In genomic region chr4:70993181-70994068, GRCh38 we compare ENCODE assay signal across 1 cellular context.
TF ChIP-seq lines count a peak whose summit lies in the region.

TSS of gene DCK (plus strand) at chr4:70993649. CDS start at chr4:70993836, 187 bp downstream.

TF ChIP-seq in HepG2, 621 proteins besides CTCF, POLR2A, EP300 and RAD21 (continued from another document and continues in another):
- TF ChIP-seq HNF1B (CRISPR knock-in tag; IDR thresholded peaks at IDR 0.05) (0 out of 2 replicates have a peak, but pooled peaks have one; percentile 30), ZNF7 (CRISPR knock-in tag; IDR thresholded peaks at IDR 0.05) (no peak), ZNF670 (CRISPR knock-in tag; IDR thresholded peaks at IDR 0.05; ENCODE audit: borderline replicate concordance) (0 out of 2 replicates have a peak, but pooled peaks have one; percentile 39), ZNF773 (CRISPR knock-in tag; IDR thresholded peaks at IDR 0.05; ENCODE audit: borderline replicate concordance) (no peak), U2AF2 (IDR thresholded peaks at IDR 0.05; ENCODE audit: low read depth, low read length) (no peak), MTF2 (CRISPR knock-in tag; IDR thresholded peaks at IDR 0.05; ENCODE audit: borderline replicate concordance) (0 out of 2 replicates have a peak, but pooled peaks have one; percentile 57), HCFC1 (IDR thresholded peaks at IDR 0.05; ENCODE audit: low read depth, low read length) (no peak), SCMH1 (CRISPR knock-in tag; IDR thresholded peaks at IDR 0.05; ENCODE audit: borderline replicate concordance) (no peak), BCL6 (CRISPR knock-in tag; IDR thresholded peaks at IDR 0.05) (0 out of 2 replicates have a peak, but pooled peaks have one; percentile 10), HNF4A (CRISPR knock-in tag; IDR thresholded peaks at IDR 0.05) (no peak; the same call in 1 of the 2 replicates), SALL2 (CRISPR knock-in tag; IDR thresholded peaks at IDR 0.05) (peak; percentile 26), KDM1A (CRISPR knock-in tag; IDR thresholded peaks at IDR 0.05) (no peak), IRX3 (CRISPR knock-in tag; IDR thresholded peaks at IDR 0.05; ENCODE audit: borderline replicate concordance, low read depth) (0 out of 2 replicates have a peak, but pooled peaks have one; percentile 9), SNAPC5 (CRISPR knock-in tag; IDR thresholded peaks at IDR 0.05; ENCODE audit: borderline replicate concordance) (peak; percentile 48; the same call in 1 of the 2 replicates), SALL1 (CRISPR knock-in tag; IDR thresholded peaks at IDR 0.05) (peak; percentile 66; the same call in 1 of the 2 replicates), SNAPC2 (CRISPR knock-in tag; IDR thresholded peaks at IDR 0.05) (0 out of 2 replicates have a peak, but pooled peaks have one; percentile 64), NKX3-1 (CRISPR knock-in tag; IDR thresholded peaks at IDR 0.05) (no peak; the same call in none of the 2 replicates), ZFP36L1 (CRISPR knock-in tag; IDR thresholded peaks at IDR 0.05) (0 out of 2 replicates have a peak, but pooled peaks have one; percentile 32), ZNF792 (CRISPR knock-in tag; IDR thresholded peaks at IDR 0.05) (peak; percentile 78), GATAD2A (CRISPR knock-in tag; IDR thresholded peaks at IDR 0.05) (peak; percentile 2; the same call in 1 of the 2 replicates), DR1 (CRISPR knock-in tag; IDR thresholded peaks at IDR 0.05) (peak; percentile 75; the same call in 1 of the 2 replicates), ZSCAN22 (CRISPR knock-in tag; IDR thresholded peaks at IDR 0.05) (no peak), HOXA7 (CRISPR knock-in tag; IDR thresholded peaks at IDR 0.05) (no peak), EED (CRISPR knock-in tag; IDR thresholded peaks at IDR 0.05) (no peak), GMEB1 (CRISPR knock-in tag; IDR thresholded peaks at IDR 0.05; ENCODE audit: borderline replicate concordance) (peak; percentile 78), MTF1 (CRISPR knock-in tag; IDR thresholded peaks at IDR 0.05) (no peak), CEBPG (CRISPR knock-in tag; IDR thresholded peaks at IDR 0.05) (peak; percentile 3; the same call in 1 of the 2 replicates), POLR2AphosphoS5 (IDR thresholded peaks at IDR 0.05; ENCODE audit: low read depth, low read length) (peak; percentile 63), ZNF468 (CRISPR knock-in tag; IDR thresholded peaks at IDR 0.05) (peak; percentile 80), POGK (CRISPR knock-in tag; conservative IDR thresholded peaks at IDR 0.05) (peak; percentile 14), ATF1 (CRISPR knock-in tag; IDR thresholded peaks at IDR 0.05) (0 out of 2 replicates have a peak, but pooled peaks have one; percentile 29), ZNF574 (CRISPR knock-in tag; IDR thresholded peaks at IDR 0.05) (peak; percentile 73), ZNF615 (CRISPR knock-in tag; IDR thresholded peaks at IDR 0.05; ENCODE audit: borderline replicate concordance) (peak; percentile 54; the same call in 1 of the 2 replicates), ZNF891 (CRISPR knock-in tag; IDR thresholded peaks at IDR 0.05) (peak; percentile 13; the same call in 1 of the 2 replicates), NRL (CRISPR knock-in tag; IDR thresholded peaks at IDR 0.05; ENCODE audit: borderline replicate concordance) (peak; percentile 67; the same call in 1 of the 2 replicates), MEIS2 (CRISPR knock-in tag; IDR thresholded peaks at IDR 0.05) (peak; percentile 60; the same call in 1 of the 2 replicates), ZNF224 (CRISPR knock-in tag; IDR thresholded peaks at IDR 0.05) (0 out of 2 replicates have a peak, but pooled peaks have one; percentile 34), ZNF296 (CRISPR knock-in tag; conservative IDR thresholded peaks at IDR 0.05) (0 out of 2 replicates have a peak, but pooled peaks have one; percentile 52)
- TF ChIP-seq, protein P1, sequence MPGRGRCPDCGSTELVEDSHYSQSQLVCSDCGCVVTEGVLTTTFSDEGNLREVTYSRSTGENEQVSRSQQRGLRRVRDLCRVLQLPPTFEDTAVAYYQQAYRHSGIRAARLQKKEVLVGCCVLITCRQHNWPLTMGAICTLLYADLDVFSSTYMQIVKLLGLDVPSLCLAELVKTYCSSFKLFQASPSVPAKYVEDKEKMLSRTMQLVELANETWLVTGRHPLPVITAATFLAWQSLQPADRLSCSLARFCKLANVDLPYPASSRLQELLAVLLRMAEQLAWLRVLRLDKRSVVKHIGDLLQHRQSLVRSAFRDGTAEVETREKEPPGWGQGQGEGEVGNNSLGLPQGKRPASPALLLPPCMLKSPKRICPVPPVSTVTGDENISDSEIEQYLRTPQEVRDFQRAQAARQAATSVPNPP (CRISPR knock-in tag; IDR thresholded peaks at IDR 0.05) = peak; percentile 49; the same call in 1 of the 2 replicates
- TF ChIP-seq, protein P2, sequence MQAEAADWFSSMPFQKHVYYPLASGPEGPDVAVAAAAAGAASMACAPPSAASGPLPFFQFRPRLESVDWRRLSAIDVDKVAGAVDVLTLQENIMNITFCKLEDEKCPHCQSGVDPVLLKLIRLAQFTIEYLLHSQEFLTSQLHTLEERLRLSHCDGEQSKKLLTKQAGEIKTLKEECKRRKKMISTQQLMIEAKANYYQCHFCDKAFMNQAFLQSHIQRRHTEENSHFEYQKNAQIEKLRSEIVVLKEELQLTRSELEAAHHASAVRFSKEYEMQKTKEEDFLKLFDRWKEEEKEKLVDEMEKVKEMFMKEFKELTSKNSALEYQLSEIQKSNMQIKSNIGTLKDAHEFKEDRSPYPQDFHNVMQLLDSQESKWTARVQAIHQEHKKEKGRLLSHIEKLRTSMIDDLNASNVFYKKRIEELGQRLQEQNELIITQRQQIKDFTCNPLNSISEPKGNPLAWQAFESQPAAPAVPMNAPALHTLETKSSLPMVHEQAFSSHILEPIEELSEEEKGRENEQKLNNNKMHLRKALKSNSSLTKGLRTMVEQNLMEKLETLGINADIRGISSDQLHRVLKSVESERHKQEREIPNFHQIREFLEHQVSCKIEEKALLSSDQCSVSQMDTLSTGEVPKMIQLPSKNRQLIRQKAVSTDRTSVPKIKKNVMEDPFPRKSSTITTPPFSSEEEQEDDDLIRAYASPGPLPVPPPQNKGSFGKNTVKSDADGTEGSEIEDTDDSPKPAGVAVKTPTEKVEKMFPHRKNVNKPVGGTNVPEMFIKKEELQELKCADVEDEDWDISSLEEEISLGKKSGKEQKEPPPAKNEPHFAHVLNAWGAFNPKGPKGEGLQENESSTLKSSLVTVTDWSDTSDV (CRISPR knock-in tag; IDR thresholded peaks at IDR 0.05) = no peak; the same call in 1 of the 2 replicates
- TF ChIP-seq, protein P3, sequence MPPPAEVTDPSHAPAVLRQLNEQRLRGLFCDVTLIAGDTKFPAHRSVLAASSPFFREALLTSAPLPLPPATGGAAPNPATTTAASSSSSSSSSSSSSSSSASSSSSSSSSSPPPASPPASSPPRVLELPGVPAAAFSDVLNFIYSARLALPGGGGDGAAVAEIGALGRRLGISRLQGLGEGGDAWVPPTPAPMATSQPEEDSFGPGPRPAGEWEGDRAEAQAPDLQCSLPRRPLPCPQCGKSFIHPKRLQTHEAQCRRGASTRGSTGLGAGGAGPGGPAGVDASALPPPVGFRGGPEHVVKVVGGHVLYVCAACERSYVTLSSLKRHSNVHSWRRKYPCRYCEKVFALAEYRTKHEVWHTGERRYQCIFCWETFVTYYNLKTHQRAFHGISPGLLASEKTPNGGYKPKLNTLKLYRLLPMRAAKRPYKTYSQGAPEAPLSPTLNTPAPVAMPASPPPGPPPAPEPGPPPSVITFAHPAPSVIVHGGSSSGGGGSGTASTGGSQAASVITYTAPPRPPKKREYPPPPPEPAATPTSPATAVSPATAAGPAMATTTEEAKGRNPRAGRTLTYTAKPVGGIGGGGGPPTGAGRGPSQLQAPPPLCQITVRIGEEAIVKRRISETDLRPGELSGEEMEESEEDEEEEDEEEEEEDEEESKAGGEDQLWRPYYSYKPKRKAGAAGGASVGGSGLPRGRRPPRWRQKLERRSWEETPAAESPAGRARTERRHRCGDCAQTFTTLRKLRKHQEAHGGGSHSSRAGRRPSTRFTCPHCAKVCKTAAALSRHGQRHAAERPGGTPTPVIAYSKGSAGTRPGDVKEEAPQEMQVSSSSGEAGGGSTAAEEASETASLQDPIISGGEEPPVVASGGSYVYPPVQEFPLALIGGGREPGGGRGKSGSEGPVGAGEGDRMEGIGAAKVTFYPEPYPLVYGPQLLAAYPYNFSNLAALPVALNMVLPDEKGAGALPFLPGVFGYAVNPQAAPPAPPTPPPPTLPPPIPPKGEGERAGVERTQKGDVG (CRISPR knock-in tag; IDR thresholded peaks at IDR 0.05; ENCODE audit: borderline replicate concordance) = no peak
- TF ChIP-seq, protein P4, sequence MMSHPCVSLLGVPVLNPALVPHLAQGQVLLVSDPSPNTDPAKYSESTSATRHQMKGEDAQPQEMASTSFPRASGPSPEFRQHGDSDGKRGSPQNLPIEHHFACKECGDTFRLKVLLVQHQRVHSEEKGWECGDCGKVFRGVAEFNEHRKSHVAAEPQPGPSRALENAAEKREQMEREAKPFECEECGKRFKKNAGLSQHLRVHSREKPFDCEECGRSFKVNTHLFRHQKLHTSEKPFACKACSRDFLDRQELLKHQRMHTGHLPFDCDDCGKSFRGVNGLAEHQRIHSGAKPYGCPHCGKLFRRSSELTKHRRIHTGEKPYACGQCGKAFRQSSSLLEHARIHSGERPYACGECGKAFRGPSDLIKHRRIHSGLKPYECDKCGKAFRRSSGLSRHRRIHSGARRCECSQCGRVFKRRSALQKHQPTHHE (CRISPR knock-in tag; IDR thresholded peaks at IDR 0.05; ENCODE audit: borderline replicate concordance) = no peak
